1 cellular context compared by ENCODE assay signal in genomic region chr4:15890246-15890829, GRCh38.
TF ChIP-seq lines count a peak whose summit lies in the region.

No MANE protein-coding gene starts in this region.

TF ChIP-seq in GM12878, 131 proteins besides CTCF, POLR2A, EP300 and RAD21:
- TF ChIP-seq E2F4 (IDR thresholded peaks at IDR 0.05; ENCODE audit: low read depth, low read length) = no peak
- TF ChIP-seq MTA2 (IDR thresholded peaks at IDR 0.05; ENCODE audit: low read depth) = peak; percentile 66; the same call in 1 of the 2 replicates
